ENCODE assay signal across 25 cellular contexts in the genomic region with DNA sequence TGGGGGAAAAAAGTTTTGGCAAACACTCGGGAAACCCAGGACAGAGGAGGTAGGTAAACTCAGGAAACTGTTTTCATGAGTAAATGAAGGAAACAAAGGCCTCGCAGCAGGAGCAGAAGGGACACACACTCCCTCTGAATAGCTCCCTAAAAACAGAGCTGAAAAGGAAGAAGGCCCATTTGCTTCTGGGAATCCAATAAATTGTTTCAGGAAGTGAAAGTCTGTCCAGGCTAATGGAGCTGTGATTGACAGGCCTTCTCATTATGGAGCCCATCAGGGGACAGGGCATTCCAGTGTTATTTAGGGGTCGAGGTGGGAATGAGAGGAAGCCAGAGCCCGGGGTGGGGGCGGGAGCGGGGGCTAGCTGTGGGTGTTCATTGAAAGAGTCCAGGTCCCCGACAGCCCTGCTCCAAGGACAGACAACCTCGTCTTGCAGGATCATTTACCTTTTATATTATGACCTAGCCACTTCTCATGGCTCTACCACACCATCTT.
DNase-seq lines count a peak whose midpoint lies in the region; FAIRE-seq and TF ChIP-seq lines count a peak whose summit lies in the region.
"Had no signal": no experiment of that assay in that cellular context is flagged by ENCODE, and none has a peak within 500 bp of the region (broad histone marks: within the 10 kb centered on the region; RNA-seq: fewer than 3 reads in every experiment).

No MANE protein-coding gene starts in this region.

- POLR2A ChIA-PET in HEK293T (lab: Yijun Ruan, JAX) (no interaction called here), MCF 10A (lab: Yijun Ruan, JAX) (interaction anchor here (0.7 kb wide), 1 partner anchor 22 kb away, joined by 3 read pairs; no protein-coding TSS in a partner anchor)

- no peak for FAIRE-seq in astrocyte (lab: Jason Lieb, UNC)
- FAIRE-seq: endothelial cell of umbilical vein had no signal

- H3K9me3 Mint-ChIP-seq in astrocyte (ENCODE audit: unreplicated experiment) (no peaks in the 10 kb centered on the region), MCF 10A (ENCODE audit: unreplicated experiment) (no peaks in the 10 kb centered on the region), CD14-positive monocyte (peaks cover 0 to 2% (median 0%) of the 10 kb centered on the region in 7 donors), HFFc6 (no peaks in the 10 kb centered on the region; the same call in 1 of the 2 replicates)
- H3K9me3 Mint-ChIP-seq: activated naive CD4-positive, alpha-beta T cell treated with anti-CD3 and anti-CD28 coated beads, Interleukin-2, amount 10 ng/mL, durations not matched to agents 7 days and 5 days had no signal

- DNase-seq in ACHN (peak; percentile 10), HEK293T (ENCODE audit: extremely low spot score) (no peak), astrocyte (ENCODE audit: low read depth) (no peak), iPS-NIHi11 (ENCODE audit: low spot score) (peak; percentile 44), MCF 10A (ENCODE audit: unreplicated experiment) (no peak), CD14-positive monocyte (ENCODE audit: low spot score) (no peak), GM13977 (ENCODE audit: low spot score) (no peak), HFFc6 (no peak)
- DNase-seq: activated CD4-positive, alpha-beta T cell treated with anti-CD3 and anti-CD28 coated beads for 4 hours; activated naive CD4-positive, alpha-beta T cell treated with anti-CD3 and anti-CD28 coated beads, Interleukin-2, amount 10 ng/mL, durations not matched to agents 7 days and 5 days; activated T-cell treated with anti-CD3 and anti-CD28 coated beads, Interleukin-2, amount 50 U/mL, for 48 hours; amygdala; GDM1; MM.1S; NCI-H1694 treated with DMSO at 0.1 percent for 48 hours; NCI-H345; NK-92 treated with Interleukin-12 subunit alpha and Interleukin-12 subunit beta, amount 100 ng/mL, for 24 hours; stimulated activated CD4-positive, alpha-beta T cell treated with anti-CD3 and anti-CD28 coated beads, Interleukin-4, amount 100 ng/mL, for 24 hours; stimulated activated naive CD4-positive, alpha-beta T cell treated with Interleukin-2 at 50 U/mL for 16 hours had no signal

- peaks cover 20% of the 10 kb centered on the region for H3K4me1 Mint-ChIP-seq in astrocyte (ENCODE audit: low read depth, unreplicated experiment)
- H3K4me1 Mint-ChIP-seq in MCF 10A (ENCODE audit: insufficient read depth, unreplicated experiment) = no peaks in the 10 kb centered on the region
- no peaks in the 10 kb centered on the region for H3K4me1 Mint-ChIP-seq in CD14-positive monocyte
- peaks cover 26% of the 10 kb centered on the region for H3K4me1 Mint-ChIP-seq in HFFc6 (ENCODE audit: low read depth)
- H3K4me1 Mint-ChIP-seq: activated naive CD4-positive, alpha-beta T cell treated with anti-CD3 and anti-CD28 coated beads, Interleukin-2, amount 10 ng/mL, durations not matched to agents 7 days and 5 days; IgD-negative memory B cell had no signal

- H3K4me3 Mint-ChIP-seq in astrocyte (ENCODE audit: unreplicated experiment) (no peak overlapping the region), MCF 10A (ENCODE audit: unreplicated experiment) (no peak overlapping the region), CD14-positive monocyte (no peak overlapping the region), HFFc6 (no peak overlapping the region)
- H3K4me3 Mint-ChIP-seq: activated naive CD4-positive, alpha-beta T cell treated with anti-CD3 and anti-CD28 coated beads, Interleukin-2, amount 10 ng/mL, durations not matched to agents 7 days and 5 days; IgD-negative memory B cell had no signal

- peaks cover 1% of the 10 kb centered on the region for H3K4me1 ChIP-seq in astrocyte (ENCODE audit: insufficient read depth, low read length)
- H3K4me1 ChIP-seq: left lung had no signal

- H4K20me1 ChIP-seq in astrocyte (ENCODE audit: insufficient read depth, low read length) = no peaks in the 10 kb centered on the region

- H3K27me3 Mint-ChIP-seq in astrocyte (ENCODE audit: low read depth, unreplicated experiment) = no peaks in the 10 kb centered on the region
- no peaks in the 10 kb centered on the region for H3K27me3 Mint-ChIP-seq in MCF 10A (ENCODE audit: insufficient read depth, unreplicated experiment)
- H3K27me3 Mint-ChIP-seq in CD14-positive monocyte (ENCODE audit: low read depth in 3 of 3) = peaks cover 0 to 4% (median 3%) of the 10 kb centered on the region in 3 donors
- H3K27me3 Mint-ChIP-seq in HFFc6 (ENCODE audit: insufficient read depth) = no peaks in the 10 kb centered on the region
- H3K27me3 Mint-ChIP-seq: activated naive CD4-positive, alpha-beta T cell treated with anti-CD3 and anti-CD28 coated beads, Interleukin-2, amount 10 ng/mL, durations not matched to agents 7 days and 5 days; IgD-negative memory B cell had no signal

- BruUV-seq in MCF 10A (replicated peaks; lab: Mats Ljungman, UMichigan) = no TSS peak

- H3K36me3 Mint-ChIP-seq in astrocyte (ENCODE audit: low read depth, unreplicated experiment) (no peaks in the 10 kb centered on the region), MCF 10A (ENCODE audit: insufficient read depth, unreplicated experiment) (no peaks in the 10 kb centered on the region), CD14-positive monocyte (no peaks in the 10 kb centered on the region), HFFc6 (ENCODE audit: low read depth) (no peaks in the 10 kb centered on the region)
- H3K36me3 Mint-ChIP-seq: activated naive CD4-positive, alpha-beta T cell treated with anti-CD3 and anti-CD28 coated beads, Interleukin-2, amount 10 ng/mL, durations not matched to agents 7 days and 5 days; IgD-negative memory B cell had no signal

- no peak overlapping the region for H3K27ac ChIP-seq in astrocyte (ENCODE audit: low read depth, low read length)
- H3K27ac ChIP-seq: cardiac muscle cell, left lung, neutrophil, thoracic aorta had no signal

- no peak overlapping the region for H2AFZ ChIP-seq in astrocyte (ENCODE audit: low read depth, low read length)

- no peak overlapping the region for H3K4me2 ChIP-seq in astrocyte (ENCODE audit: low read length)

- H3K9me3 ChIP-seq in astrocyte (ENCODE audit: insufficient read depth, low read depth, low read length) = no peaks in the 10 kb centered on the region
- H3K9me3 ChIP-seq: left lung, neutrophil, thoracic aorta had no signal

- H3K36me3 ChIP-seq in astrocyte (ENCODE audit: insufficient read depth, low read length) = no peaks in the 10 kb centered on the region
- H3K36me3 ChIP-seq: cardiac muscle cell, left lung, neutrophil, thoracic aorta had no signal

- CTCF ChIA-PET in HEK293T (lab: Yijun Ruan, JAX) (no interaction called here), MCF 10A (lab: Yijun Ruan, JAX) (interaction anchor here (1.2 kb wide), 1 partner anchor 307 kb away, joined by 3 read pairs; no protein-coding TSS in a partner anchor)

- H3K27me3 ChIP-seq in astrocyte (ENCODE audit: insufficient read depth, low read length) = no peaks in the 10 kb centered on the region
- H3K27me3 ChIP-seq: cardiac muscle cell, left lung had no signal

- H3K9ac ChIP-seq in astrocyte (ENCODE audit: low read length) = no peak overlapping the region

- H3K4me3 ChIP-seq in astrocyte (ENCODE audit: insufficient read depth, low read depth, low read length) = no peak overlapping the region
- H3K4me3 ChIP-seq: cardiac muscle cell, left lung, thoracic aorta had no signal

- TF ChIP-seq CTCF in astrocyte (IDR thresholded peaks at IDR 0.05; ENCODE audit: insufficient read depth, low read depth, low read length) (no peak), MCF 10A (IDR thresholded peaks at IDR 0.05; ENCODE audit: unreplicated experiment) (no peak), CD14-positive monocyte (IDR thresholded peaks at IDR 0.05) (no peak), GM13977 (IDR thresholded peaks at IDR 0.05; ENCODE audit: extremely low read depth, insufficient read depth, missing control alignments) (no peak), HFFc6 (IDR thresholded peaks at IDR 0.05) (no peak)

- H3K27ac Mint-ChIP-seq in astrocyte (ENCODE audit: unreplicated experiment) = peak overlapping the region; percentile 58
- no peak overlapping the region for H3K27ac Mint-ChIP-seq in MCF 10A (ENCODE audit: low read depth, unreplicated experiment)
- peak overlapping the region in 1 of 7 donors; percentile 80 for H3K27ac Mint-ChIP-seq in CD14-positive monocyte
- no peak overlapping the region for H3K27ac Mint-ChIP-seq in HFFc6
- H3K27ac Mint-ChIP-seq: activated naive CD4-positive, alpha-beta T cell treated with anti-CD3 and anti-CD28 coated beads, Interleukin-2, amount 10 ng/mL, durations not matched to agents 7 days and 5 days; IgD-negative memory B cell had no signal

- H3K79me2 ChIP-seq in astrocyte (ENCODE audit: insufficient read depth, low read length) = no peaks in the 10 kb centered on the region

- intact Hi-C loops in MCF 10A (cut with micrococcal nuclease) = no loop called here
- intact Hi-C loops in CD14-positive monocyte (cut with micrococcal nuclease) = no loop called here

- in situ Hi-C loops in ACHN (cut with HindIII; ENCODE audit: low pct_ligation_motif_present, low pct_unique_long_range_greater_than_20kb, low sequenced_read_pairs) (no loop called here), GM13977 (cut with MboI; ENCODE audit: low pct_unique_long_range_greater_than_20kb, low sequenced_read_pairs, unreplicated experiment) (no loop called here)

TF ChIP-seq in HEK293T, 16 proteins besides CTCF, POLR2A, EP300 and RAD21:
- TF ChIP-seq, protein P1, sequence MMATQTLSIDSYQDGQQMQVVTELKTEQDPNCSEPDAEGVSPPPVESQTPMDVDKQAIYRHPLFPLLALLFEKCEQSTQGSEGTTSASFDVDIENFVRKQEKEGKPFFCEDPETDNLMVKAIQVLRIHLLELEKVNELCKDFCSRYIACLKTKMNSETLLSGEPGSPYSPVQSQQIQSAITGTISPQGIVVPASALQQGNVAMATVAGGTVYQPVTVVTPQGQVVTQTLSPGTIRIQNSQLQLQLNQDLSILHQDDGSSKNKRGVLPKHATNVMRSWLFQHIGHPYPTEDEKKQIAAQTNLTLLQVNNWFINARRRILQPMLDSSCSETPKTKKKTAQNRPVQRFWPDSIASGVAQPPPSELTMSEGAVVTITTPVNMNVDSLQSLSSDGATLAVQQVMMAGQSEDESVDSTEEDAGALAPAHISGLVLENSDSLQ (IDR thresholded peaks at IDR 0.05) = peak; percentile 61
- no peak for TF ChIP-seq ARNT (IDR thresholded peaks at IDR 0.05)

Comparison
In these comparisons a context has a peak if more than half of its experiments do, and no peak if none do; other contexts are left out.
1. DNase-seq: peak in ACHN (single experiment) and iPS-NIHi11 (single experiment); none in HEK293T (single experiment), astrocyte (single experiment), MCF 10A (single experiment), CD14-positive monocyte (single experiment), GM13977 (single experiment) and HFFc6 (single experiment).